ENCODE assay signal across 22 cellular contexts in genomic region chr12:80704430-80704829, GRCh38. TPM values are rescaled to one million over a fixed set of nuclear protein-coding genes. Genes with fewer than 3 reads are reported as not detected.
A peak's percentile ranks its signal among the peaks of the same experiment; 100 is the strongest.
DNase-seq lines count a peak whose midpoint lies in the region; ATAC-seq, FAIRE-seq and TF ChIP-seq lines count a peak whose summit lies in the region.
"Had no signal": no experiment of that assay in that cellular context is flagged by ENCODE, and none has a peak within 500 bp of the region (broad histone marks: within the 10 kb centered on the region; RNA-seq: fewer than 3 reads in every experiment).

No MANE protein-coding gene starts in this region.

- H3K9ac ChIP-seq in liver (ENCODE audit: low read depth in 1 of 2, low read length in 2 of 2) (no peak overlapping the region), HepG2 (ENCODE audit: insufficient read depth, low read depth, low read length) (no peak overlapping the region), skeletal muscle satellite cell (ENCODE audit: low read depth, low read length) (peak overlapping the region; percentile 84)

- H3K27ac ChIP-seq in liver (ENCODE audit: low read depth in 1 of 2, low read length in 2 of 2) = peak overlapping the region; percentile 8 to 20
- H3K27ac ChIP-seq in HepG2 (ENCODE audit: extremely low read length, insufficient read depth, low read length) = no peak overlapping the region
- H3K27ac ChIP-seq: 22Rv1 had no signal

- no TSS peak for BruUV-seq in HepG2 (replicated peaks; lab: Mats Ljungman, UMichigan)

- TF ChIP-seq EP300 in HepG2 (IDR thresholded peaks at IDR 0.05; ENCODE audit: low read depth in 2 of 2, low read length in 2 of 2) (no peak), HepG2 (CRISPR knock-in tag; IDR thresholded peaks at IDR 0.05; ENCODE audit: borderline replicate concordance) (no peak)

- no peak for TF ChIP-seq CTCF in liver (IDR thresholded peaks at IDR 0.05; ENCODE audit: low read depth, low read length, missing input control)
- TF ChIP-seq CTCF in HepG2 (CRISPR knock-in tag; IDR thresholded peaks at IDR 0.05) = no peak

- no peak for ATAC-seq in HepG2
- ATAC-seq in GM18868 (IDR thresholded peaks at IDR 0.05; ENCODE audit: unreplicated experiment) = no peak
- ATAC-seq: CD8-positive, alpha-beta T cell had no signal

- no peaks in the 10 kb centered on the region for H3K9me3 ChIP-seq in liver (ENCODE audit: control insufficient read depth in 4 of 4, low read length in 3 of 4)
- H3K9me3 ChIP-seq in HepG2 (ENCODE audit: low read length) = no peaks in the 10 kb centered on the region
- no peaks in the 10 kb centered on the region for H3K9me3 ChIP-seq in skeletal muscle satellite cell (replicated peaks; ENCODE audit: low read length)

- H3K79me2 ChIP-seq in HepG2 (ENCODE audit: insufficient read depth, low read length) = no peaks in the 10 kb centered on the region

- in situ Hi-C loops in HepG2 (cut with HindIII; ENCODE audit: extremely low pct_ligation_motif_present, low pct_unique_long_range_greater_than_20kb) = no loop called here

- intact Hi-C loops in HepG2 (cut with micrococcal nuclease; ENCODE audit: unreplicated experiment) = no loop called here

- H2AFZ ChIP-seq in HepG2 (ENCODE audit: low read length) = no peak overlapping the region

- no peak for FAIRE-seq in HepG2 (lab: Jason Lieb, UNC)
- FAIRE-seq: D721Med, G401.6, GM12891 had no signal

- POLR2A ChIA-PET in HepG2 (lab: Yijun Ruan, JAX) = no interaction called here

- CTCF ChIA-PET in HepG2 (lab: Yijun Ruan, JAX; ENCODE audit: low intra/inter-chr PET ratio, low total read pairs) = no interaction called here

- 63% methylated on average over 2 of the region's 2 CpGs for WGBS in liver
- WGBS in HepG2 (ENCODE audit: low lambda C conversion rate) = 59% methylated on average over 2 of the region's 2 CpGs

- H3K4me2 ChIP-seq in HepG2 (ENCODE audit: low read depth, low read length) (no peak overlapping the region), skeletal muscle satellite cell (ENCODE audit: low read length) (no peak overlapping the region)

- DNase-seq in HepG2 (ENCODE audit: low spot score) (no peak), myocyte (ENCODE audit: low read depth) (peak; percentile 30), T1000 (lab: John Stamatoyannopoulos, UW) (no peak), MV-4-11 (lab: John Stamatoyannopoulos, UW) (no peak)
- DNase-seq: CD8-positive, alpha-beta T cell; COR-L47; DMS153; DMS79 treated with DMSO at 0.1 percent for 48 hours; EL; GOT3; H9 had no signal

- H3K4me1 ChIP-seq in liver (ENCODE audit: control insufficient read depth in 4 of 4, insufficient read depth in 4 of 4, low read length in 3 of 4) (peaks cover 2 to 15% (median 6%) of the 10 kb centered on the region in 4 donors), HepG2 (ENCODE audit: insufficient read depth, low read length) (peaks cover 12% of the 10 kb centered on the region), skeletal muscle satellite cell (ENCODE audit: control insufficient read depth, insufficient read depth, low read length) (peaks cover 81% of the 10 kb centered on the region)

- TF ChIP-seq RAD21 in liver (IDR thresholded peaks at IDR 0.05) (peak; percentile 12 to 19), HepG2 (CRISPR knock-in tag; IDR thresholded peaks at IDR 0.05) (no peak)

- H3K27me3 ChIP-seq in liver (ENCODE audit: control insufficient read depth in 4 of 4, insufficient read depth in 4 of 4, low read length in 3 of 4) (no peaks in the 10 kb centered on the region), HepG2 (ENCODE audit: control insufficient read depth in 1 of 2, insufficient read depth in 2 of 2, low read length in 2 of 2) (no peaks in the 10 kb centered on the region; a peak in 1 of 5 replicates), skeletal muscle satellite cell (ENCODE audit: control insufficient read depth, insufficient read depth, low read length) (no peaks in the 10 kb centered on the region)

- H3K4me3 ChIP-seq in liver (ENCODE audit: low read depth in 1 of 3, low read length in 3 of 3) (no peak overlapping the region), HepG2 (replicated peaks in 1 of 3; ENCODE audit: insufficient read depth in 1 of 3, low read depth in 2 of 3, low read length in 3 of 3) (no peak overlapping the region), skeletal muscle satellite cell (ENCODE audit: low read length) (no peak overlapping the region)

- H3K36me3 ChIP-seq in liver (ENCODE audit: control insufficient read depth in 4 of 4, insufficient read depth in 3 of 4, low read depth in 1 of 4, low read length in 3 of 4) (no peaks in the 10 kb centered on the region), HepG2 (replicated peaks in 1 of 2; ENCODE audit: control insufficient read depth in 1 of 2, insufficient read depth in 2 of 2, low read length in 2 of 2) (no peaks in the 10 kb centered on the region), skeletal muscle satellite cell (ENCODE audit: insufficient read depth, low read length) (no peaks in the 10 kb centered on the region)

- no peak for TF ChIP-seq POLR2A in HepG2 (IDR thresholded peaks at IDR 0.05; ENCODE audit: insufficient read depth in 1 of 2, low read depth in 2 of 2, low read length in 2 of 2)

- H4K20me1 ChIP-seq in HepG2 (ENCODE audit: insufficient read depth, low read length) = no peaks in the 10 kb centered on the region

TF ChIP-seq in liver, 16 proteins besides CTCF, POLR2A, EP300 and RAD21 (continues in another document):
- TF ChIP-seq ATF3 (IDR thresholded peaks at IDR 0.05) = no peak
- no peak for TF ChIP-seq TAF1 (conservative IDR thresholded peaks at IDR 0.05)
- TF ChIP-seq FOXA2 (IDR thresholded peaks at IDR 0.05) = no peak

TF ChIP-seq in HepG2, 621 proteins besides CTCF, POLR2A, EP300 and RAD21 (continues in another document):
- TF ChIP-seq NFIB (CRISPR knock-in tag; IDR thresholded peaks at IDR 0.05; ENCODE audit: borderline replicate concordance) = no peak

RNA-seq across cellular contexts. Expression of gene MYF6, which starts 3.0 kb away (rescaled TPM):
- total RNA-seq in liver (not detected), HepG2 (2016; rRNA removed; fragmentation: Illumina TruSeq; extraction: Trizol) (not detected in 2 replicates), myocyte (28.1 and 119 TPM in 2 replicates)
- polyA plus RNA-seq in liver (under 1 TPM; 0.05 to 0.18 TPM), HepG2 (2011; rRNA removed) (not detected in 2 replicates)
- not detected in 2 replicates for total RNA-seq in HepG2 (2016; cell fraction: cytosol; rRNA removed; fragmentation: Illumina TruSeq; extraction: Trizol; ENCODE audit: low read depth)
- not detected in 2 replicates for total RNA-seq in HepG2 (2016; cell fraction: insoluble cytoplasmic fraction; rRNA removed; fragmentation: Illumina TruSeq; extraction: Trizol)
- not detected in 2 replicates for total RNA-seq in HepG2 (2016; cell fraction: membrane; rRNA removed; fragmentation: Illumina TruSeq; extraction: Trizol)
- not detected in 2 replicates for total RNA-seq in HepG2 (2016; cell fraction: nucleus; rRNA removed; fragmentation: Illumina TruSeq; extraction: Trizol)
- polyA plus RNA-seq in HepG2 (2011; cell fraction: cytosol; rRNA removed) = not detected in 2 replicates
- polyA plus RNA-seq in HepG2 (2011; cell fraction: nucleus; rRNA removed) = not detected in 2 replicates
- polyA plus RNA-seq in HepG2 (2012) = not detected in 2 replicates
- not detected in 2 replicates for polyA plus RNA-seq in HepG2 (2016; cell fraction: cytosol; fragmentation: Illumina TruSeq; extraction: Trizol; ENCODE audit: low read depth)
- not detected in 2 replicates for polyA plus RNA-seq in HepG2 (2016; cell fraction: insoluble cytoplasmic fraction; fragmentation: Illumina TruSeq; extraction: Trizol; ENCODE audit: low read depth)
- polyA plus RNA-seq in HepG2 (2016; cell fraction: membrane; fragmentation: Illumina TruSeq; extraction: Trizol; ENCODE audit: low read depth) = not detected in 2 replicates
- polyA plus RNA-seq in HepG2 (2016; cell fraction: nucleus; fragmentation: Illumina TruSeq; extraction: Trizol; ENCODE audit: insufficient read depth, low read depth) = not detected in 2 replicates
- not detected in 2 replicates for polyA minus RNA-seq in HepG2 (2011; rRNA and poly(A)+ RNA removed; ENCODE audit: low replicate concordance)
- polyA minus RNA-seq in HepG2 (2011; cell fraction: cytosol; rRNA and poly(A)+ RNA removed) = not detected in 2 replicates
- not detected in 2 replicates for polyA minus RNA-seq in HepG2 (2011; cell fraction: nucleus; rRNA and poly(A)+ RNA removed)
- 6.1 TPM for polyA plus RNA-seq in myocyte (2012)
- total RNA-seq in skeletal muscle satellite cell (2012; rRNA removed) = under 0.01 and 2.0 TPM in 2 replicates
- total RNA-seq: A673; CD8-positive, alpha-beta T cell; H9; HT1080 had no signal
- polyA plus RNA-seq: CD14-positive monocyte had no signal

RNA-seq across cellular contexts. Expression of gene MYF5, which starts 12.3 kb away (rescaled TPM):
- total RNA-seq in liver (not detected), HepG2 (2016; rRNA removed; fragmentation: Illumina TruSeq; extraction: Trizol) (not detected in 2 replicates), myocyte (87.5 and 101 TPM in 2 replicates)
- polyA plus RNA-seq in liver (not detected), HepG2 (2011; rRNA removed) (not detected in 2 replicates)
- not detected in 2 replicates for total RNA-seq in HepG2 (2016; cell fraction: cytosol; rRNA removed; fragmentation: Illumina TruSeq; extraction: Trizol; ENCODE audit: low read depth)
- not detected in 2 replicates for total RNA-seq in HepG2 (2016; cell fraction: insoluble cytoplasmic fraction; rRNA removed; fragmentation: Illumina TruSeq; extraction: Trizol)
- total RNA-seq in HepG2 (2016; cell fraction: membrane; rRNA removed; fragmentation: Illumina TruSeq; extraction: Trizol) = not detected in 2 replicates
- not detected in 2 replicates for total RNA-seq in HepG2 (2016; cell fraction: nucleus; rRNA removed; fragmentation: Illumina TruSeq; extraction: Trizol)
- polyA plus RNA-seq in HepG2 (2011; cell fraction: cytosol; rRNA removed) = not detected in 2 replicates
- polyA plus RNA-seq in HepG2 (2011; cell fraction: nucleus; rRNA removed) = not detected in 2 replicates
- polyA plus RNA-seq in HepG2 (2012) = not detected in 2 replicates
- not detected in 2 replicates for polyA plus RNA-seq in HepG2 (2016; cell fraction: cytosol; fragmentation: Illumina TruSeq; extraction: Trizol; ENCODE audit: low read depth)
- polyA plus RNA-seq in HepG2 (2016; cell fraction: insoluble cytoplasmic fraction; fragmentation: Illumina TruSeq; extraction: Trizol; ENCODE audit: low read depth) = not detected in 2 replicates
- not detected in 2 replicates for polyA plus RNA-seq in HepG2 (2016; cell fraction: membrane; fragmentation: Illumina TruSeq; extraction: Trizol; ENCODE audit: low read depth)
- not detected in 2 replicates for polyA plus RNA-seq in HepG2 (2016; cell fraction: nucleus; fragmentation: Illumina TruSeq; extraction: Trizol; ENCODE audit: insufficient read depth, low read depth)
- polyA minus RNA-seq in HepG2 (2011; rRNA and poly(A)+ RNA removed; ENCODE audit: low replicate concordance) = not detected in 2 replicates
- polyA minus RNA-seq in HepG2 (2011; cell fraction: cytosol; rRNA and poly(A)+ RNA removed) = not detected in 2 replicates
- polyA minus RNA-seq in HepG2 (2011; cell fraction: nucleus; rRNA and poly(A)+ RNA removed) = not detected in 2 replicates
- polyA plus RNA-seq in myocyte (2012) = 10.6 TPM
- 3.0 and 16.4 TPM in 2 replicates for total RNA-seq in skeletal muscle satellite cell (2012; rRNA removed)
- total RNA-seq: A673; CD8-positive, alpha-beta T cell; H9; HT1080 had no signal
- polyA plus RNA-seq: BJ, CD14-positive monocyte had no signal

Comparison
In these comparisons a context has a peak if more than half of its experiments do, and no peak if none do; other contexts are left out.
1. RNA of gene MYF6, which starts 3.0 kb away (total RNA-seq): 28.1 to 119 TPM in myocyte; not detected in liver and not detected in HepG2; every median in the first group is over 10 times any median in the second.
2. RNA of gene MYF5, which starts 12.3 kb away (total RNA-seq): 87.5 to 101 TPM in myocyte; not detected in liver and not detected in HepG2; every median in the first group is over 10 times any median in the second.